Comparison of ENCODE assay signal across 12 cellular contexts in the genomic region with DNA sequence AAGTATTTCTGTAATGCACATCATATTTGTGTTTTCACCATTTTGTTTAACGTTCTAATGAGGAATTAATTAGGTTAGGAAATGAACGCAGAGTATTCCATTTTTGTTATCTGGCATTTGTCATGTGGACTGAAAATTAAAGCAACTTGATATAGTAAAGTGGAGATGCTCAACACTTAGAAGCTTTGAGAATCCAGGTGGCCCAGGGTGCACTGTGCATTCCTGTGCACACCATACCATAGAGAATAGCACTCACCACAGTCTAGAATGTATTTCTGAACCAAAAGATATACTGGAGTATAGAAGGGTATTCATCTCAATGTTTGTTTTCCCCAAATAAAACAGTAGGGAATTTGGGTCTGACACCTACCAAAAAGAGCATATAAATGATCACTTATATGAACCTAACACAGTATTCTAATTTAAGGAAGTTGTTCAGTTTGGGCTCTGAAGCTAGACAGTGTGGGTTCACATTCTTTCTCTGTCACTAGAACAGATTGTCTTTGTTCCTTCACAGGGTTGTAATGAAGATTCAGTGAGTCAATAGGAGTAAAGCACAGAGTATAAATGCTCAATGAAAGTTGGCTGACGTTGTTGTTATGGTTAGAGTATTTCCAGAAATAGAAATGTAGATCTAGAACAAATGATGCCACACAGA.
DNase-seq lines count a peak whose midpoint lies in the region; ATAC-seq, FAIRE-seq and TF ChIP-seq lines count a peak whose summit lies in the region.
"Had no signal": no experiment of that assay in that cellular context is flagged by ENCODE, and none has a peak within 500 bp of the region (broad histone marks: within the 10 kb centered on the region; RNA-seq: fewer than 3 reads in every experiment).

No MANE protein-coding gene starts in this region.

- intact Hi-C loops in IMR-90 (cut with micrococcal nuclease): loop anchor here (2.0 kb wide), 1 partner anchor 13 kb away; no protein-coding TSS in a partner anchor

- H2AK9ac ChIP-seq in IMR-90 (replicated peaks; ENCODE audit: low read depth, low read length, poor library complexity): no peak overlapping the region

- H3K36me3 ChIP-seq in IMR-90 (ENCODE audit: control insufficient read depth, insufficient read depth, low read length) (peaks cover 26% of the 10 kb centered on the region), liver (ENCODE audit: control insufficient read depth in 4 of 4, insufficient read depth in 3 of 4, low read depth in 1 of 4, low read length in 3 of 4) (peaks cover 9 to 32% (median 17%) of the 10 kb centered on the region in 4 donors)

- no peak for TF ChIP-seq CTCF in IMR-90 (conservative IDR thresholded peaks at IDR 0.05; ENCODE audit: low read depth, low read length)
- no peak for TF ChIP-seq CTCF in coronary artery (IDR thresholded peaks at IDR 0.05)
- no peak for TF ChIP-seq CTCF in liver (IDR thresholded peaks at IDR 0.05; ENCODE audit: low read depth, low read length, missing input control)
- no peak for TF ChIP-seq CTCF in D721Med (IDR thresholded peaks at IDR 0.05; ENCODE audit: insufficient read depth, missing control alignments)

- no peak overlapping the region for H4K8ac ChIP-seq in IMR-90 (ENCODE audit: low read depth in 2 of 2, low read length in 2 of 2)

- dilution Hi-C loops in IMR-90 (cut with HindIII; ENCODE audit: low sequenced_read_pairs, unreplicated experiment): no loop called here

- H2BK5ac ChIP-seq in IMR-90 (ENCODE audit: low read depth, low read length, poor library complexity, severe bottlenecking): peak overlapping the region; percentile 35

- peak overlapping the region; percentile 52; the same call in 1 of the 2 replicates for H2AK5ac ChIP-seq in IMR-90 (ENCODE audit: low read depth, low read length)

- H3K4me3 ChIP-seq in IMR-90 (ENCODE audit: insufficient read depth, low read depth, low read length) (no peak overlapping the region), coronary artery (peak overlapping the region; percentile 54), liver (ENCODE audit: low read depth in 1 of 3, low read length in 3 of 3) (no peak overlapping the region)

- no peak overlapping the region for H4K91ac ChIP-seq in IMR-90 (ENCODE audit: insufficient read depth, low read depth, low read length)

- H3K14ac ChIP-seq in IMR-90 (replicated peaks; ENCODE audit: low read depth, low read length): no peak overlapping the region

- H3K9me3 ChIP-seq in IMR-90 (ENCODE audit: control insufficient read depth, insufficient read depth, low read length): no peaks in the 10 kb centered on the region
- H3K9me3 ChIP-seq in liver (ENCODE audit: control insufficient read depth in 4 of 4, low read length in 3 of 4): no peaks in the 10 kb centered on the region

- FAIRE-seq in D721Med (lab: Jason Lieb, UNC): no peak

- in situ Hi-C loops in IMR-90 (cut with MboI; ENCODE audit: low sequenced_read_pairs): no loop called here

- H3K9me1 ChIP-seq in IMR-90 (ENCODE audit: insufficient read depth, low read length): peaks cover 33% of the 10 kb centered on the region

- POLR2A ChIA-PET in IMR-90 (lab: Charles Lee; ENCODE audit: unreplicated experiment): no interaction called here

- WGBS in IMR-90 (ENCODE audit: extremely low coverage in 2 of 2, insufficient read length in 1 of 2), 2 experiments: no CpG with 5 or more reads among the region's 3 CpGs
- 58% methylated on average over 3 of the region's 3 CpGs for WGBS in liver

- H3K23ac ChIP-seq in IMR-90 (ENCODE audit: low read depth, low read length): peak overlapping the region; percentile 13; the same call in 1 of the 2 replicates

- ATAC-seq in IMR-90 (ENCODE audit: low read depth) (peak; percentile 75), HG02763 (IDR thresholded peaks at IDR 0.05; ENCODE audit: unreplicated experiment) (no peak)
- ATAC-seq: Panc1 had no signal

- no peaks in the 10 kb centered on the region for H4K20me1 ChIP-seq in IMR-90 (ENCODE audit: insufficient read depth, low read length)

- H2BK15ac ChIP-seq in IMR-90 (ENCODE audit: low read depth, low read length): no peak overlapping the region

- H3K4me1 ChIP-seq in IMR-90 (ENCODE audit: control insufficient read depth, insufficient read depth, low read length) (peaks cover 20% of the 10 kb centered on the region), liver (ENCODE audit: control insufficient read depth in 4 of 4, insufficient read depth in 4 of 4, low read length in 3 of 4) (peaks cover 15 to 70% (median 60%) of the 10 kb centered on the region in 4 donors)

- H3K79me1 ChIP-seq in IMR-90 (ENCODE audit: low read depth in 1 of 2, low read length in 2 of 2): peaks cover 26 to 73% of the 10 kb centered on the region in 2 experiments

- H3K18ac ChIP-seq in IMR-90 (ENCODE audit: low read depth, low read length): no peak overlapping the region

- H3K27me3 ChIP-seq in IMR-90 (ENCODE audit: control insufficient read depth, insufficient read depth, low read length): no peaks in the 10 kb centered on the region
- H3K27me3 ChIP-seq in liver (ENCODE audit: control insufficient read depth in 4 of 4, insufficient read depth in 4 of 4, low read length in 3 of 4): no peaks in the 10 kb centered on the region

- DNase-seq in IMR-90: peak; percentile 68
- DNase-seq in coronary artery (ENCODE audit: low spot score): no peak
- DNase-seq in superior temporal gyrus (ENCODE audit: extremely low spot score): peak; percentile 90
- no peak for DNase-seq in middle frontal gyrus (ENCODE audit: extremely low spot score, low spot score)
- DNase-seq in D721Med (ENCODE audit: insufficient read length, low spot score): no peak
- no peak for DNase-seq in DMS53 treated with DMSO at 0.1 percent for 48 hours (lab: John Stamatoyannopoulos, UW; ENCODE audit: unreplicated experiment)
- DNase-seq: activated CD4-positive, alpha-beta T cell treated with anti-CD3 and anti-CD28 coated beads for 4 hours; DMS53; NCI-H1417 had no signal

- H2BK120ac ChIP-seq in IMR-90 (ENCODE audit: low read depth, low read length): peak overlapping the region; percentile 13; the same call in 1 of the 2 replicates

- no peak overlapping the region for H3K56ac ChIP-seq in IMR-90 (ENCODE audit: extremely low read depth, insufficient read depth, low read length)

- H2AFZ ChIP-seq in IMR-90 (replicated peaks; ENCODE audit: low read length, poor library complexity): no peak overlapping the region

- CTCF ChIA-PET in IMR-90 (lab: Yijun Ruan, JAX): interaction anchor here (0.8 to 1.3 kb wide), 2 partner anchors 41 to 98 kb away, joined by 3 to 4 read pairs; no protein-coding TSS in a partner anchor

- no peak overlapping the region for H3K27ac ChIP-seq in IMR-90 (ENCODE audit: insufficient read depth, low read length)
- peak overlapping the region; percentile 83 to 87 for H3K27ac ChIP-seq in coronary artery
- H3K27ac ChIP-seq in liver (ENCODE audit: low read depth in 1 of 2, low read length in 2 of 2): peak overlapping the region in 1 of 2 donors; percentile 35

- H3K9ac ChIP-seq in IMR-90 (ENCODE audit: low read depth, low read length) (no peak overlapping the region), liver (ENCODE audit: low read depth in 1 of 2, low read length in 2 of 2) (no peak overlapping the region)

- H3K4me2 ChIP-seq in IMR-90 (ENCODE audit: low read depth, low read length): peak overlapping the region; percentile 47

- no peak overlapping the region; the same call in 1 of the 2 replicates for H2BK20ac ChIP-seq in IMR-90 (ENCODE audit: low read depth, low read length)

- TF ChIP-seq POLR2A in IMR-90 (IDR thresholded peaks at IDR 0.05; ENCODE audit: low read depth, low read length): no peak

- TF ChIP-seq RAD21 in IMR-90 (IDR thresholded peaks at IDR 0.05; ENCODE audit: low read length) (no peak), liver (IDR thresholded peaks at IDR 0.05) (no peak)

- peak overlapping the region; percentile 22; the same call in 1 of the 2 replicates for H3K4ac ChIP-seq in IMR-90 (ENCODE audit: low read depth, low read length)

- no TSS peak for BruUV-seq in IMR-90 (replicated peaks; lab: Mats Ljungman, UMichigan)

- no peak overlapping the region for H4K5ac ChIP-seq in IMR-90 (ENCODE audit: low read depth, low read length)

TF ChIP-seq in IMR-90, 13 proteins besides CTCF, POLR2A, EP300 and RAD21:
- TF ChIP-seq, protein P1, sequence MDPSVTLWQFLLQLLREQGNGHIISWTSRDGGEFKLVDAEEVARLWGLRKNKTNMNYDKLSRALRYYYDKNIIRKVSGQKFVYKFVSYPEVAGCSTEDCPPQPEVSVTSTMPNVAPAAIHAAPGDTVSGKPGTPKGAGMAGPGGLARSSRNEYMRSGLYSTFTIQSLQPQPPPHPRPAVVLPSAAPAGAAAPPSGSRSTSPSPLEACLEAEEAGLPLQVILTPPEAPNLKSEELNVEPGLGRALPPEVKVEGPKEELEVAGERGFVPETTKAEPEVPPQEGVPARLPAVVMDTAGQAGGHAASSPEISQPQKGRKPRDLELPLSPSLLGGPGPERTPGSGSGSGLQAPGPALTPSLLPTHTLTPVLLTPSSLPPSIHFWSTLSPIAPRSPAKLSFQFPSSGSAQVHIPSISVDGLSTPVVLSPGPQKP (IDR thresholded peaks at IDR 0.05; ENCODE audit: borderline replicate concordance, low read depth, low read length): no peak

TF ChIP-seq in liver, 16 proteins besides CTCF, POLR2A, EP300 and RAD21:
- TF ChIP-seq SP1 (IDR thresholded peaks at IDR 0.05): peak; percentile 36
- no peak for TF ChIP-seq HNF4G (IDR thresholded peaks at IDR 0.05)
- peak in 1 of 2 donors; percentile 15 for TF ChIP-seq RXRA (IDR thresholded peaks at IDR 0.05)

Comparison
In these comparisons a context has a peak if more than half of its experiments do, and no peak if none do; other contexts are left out.
1. DNase-seq: peak in IMR-90 (single experiment) and superior temporal gyrus (single experiment); none in coronary artery (single experiment), middle frontal gyrus (single experiment), D721Med (single experiment) and DMS53 treated with DMSO at 0.1 percent for 48 hours (single experiment).